ENCODE assay signal across 16 cellular contexts in the genomic region with DNA sequence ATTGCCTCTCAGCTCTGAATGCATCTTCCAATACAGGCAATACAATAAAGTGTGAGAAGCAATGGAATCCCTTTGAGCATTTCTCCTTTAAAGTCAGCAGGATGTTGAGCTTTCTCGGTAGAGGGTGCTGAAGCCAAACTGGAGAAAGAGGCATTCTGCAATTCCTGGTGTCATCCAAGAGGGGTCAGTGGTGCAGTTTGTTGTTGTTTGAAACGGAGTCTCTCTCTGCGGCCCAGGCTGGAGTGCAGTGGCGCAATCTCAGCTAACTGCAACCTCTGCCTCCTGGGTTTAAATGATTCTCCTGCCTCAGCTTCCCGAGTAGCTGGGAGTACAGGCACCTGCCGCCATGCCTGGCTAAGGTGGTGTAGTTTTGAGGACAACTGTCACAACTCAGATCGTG.
DNase-seq lines count a peak whose midpoint lies in the region; ATAC-seq and TF ChIP-seq lines count a peak whose summit lies in the region.
"Had no signal": no experiment of that assay in that cellular context is flagged by ENCODE, and none has a peak within 500 bp of the region (broad histone marks: within the 10 kb centered on the region; RNA-seq: fewer than 3 reads in every experiment).

No MANE protein-coding gene starts in this region.

- H3K18ac ChIP-seq in H9 (ENCODE audit: insufficient read length, low read depth, low read length): no peak overlapping the region

- H3K9me2 ChIP-seq in OCI-LY1 (ENCODE audit: low read depth, low read length): no peaks in the 10 kb centered on the region

- no peak overlapping the region for H4K91ac ChIP-seq in H9 (ENCODE audit: insufficient read length, low read depth, low read length)

- H3K9me3 Mint-ChIP-seq in H9 (peaks cover 19% of the 10 kb centered on the region in 2 experiments), Caco-2 (ENCODE audit: unreplicated experiment) (peaks cover 39% of the 10 kb centered on the region)
- H3K9me3 Mint-ChIP-seq in activated CD8-positive, alpha-beta T cell treated with anti-CD3 and anti-CD28 coated beads for 36 hours: peaks cover 28% of the 10 kb centered on the region

- H2AFZ ChIP-seq in H9 (ENCODE audit: low read length): no peak overlapping the region
- no peak overlapping the region for H2AFZ ChIP-seq in OCI-LY1 (ENCODE audit: low read length)

- H4K5ac ChIP-seq in H9 (ENCODE audit: insufficient read length, low read depth, low read length): no peak overlapping the region

- H3K56ac ChIP-seq in H9 (ENCODE audit: insufficient read length, low read depth, low read length): no peak overlapping the region

- DNase-seq in AG04449 (ENCODE audit: low read depth, low spot score) (no peak), H9 (peak; percentile 74), iPS DF 4.7 (ENCODE audit: extremely low read depth, low spot score) (peak; percentile 68), Caco-2 (no peak), cerebellar cortex (ENCODE audit: low spot score) (no peak)
- no peak for DNase-seq in activated CD8-positive, alpha-beta T cell treated with anti-CD3 and anti-CD28 coated beads for 36 hours
- DNase-seq in activated CD8-positive, alpha-beta memory T cell treated with anti-CD3 and anti-CD28 coated beads, Interleukin-2, amount 50 U/mL, for 48 hours: no peak
- DNase-seq: activated CD4-positive, alpha-beta T cell treated with anti-CD3 and anti-CD28 coated beads, Interleukin-2, amount 50 U/mL, for 1 hour; body of pancreas; cortex of kidney; kidney glomerular epithelial cell; PC-3; right cardiac atrium had no signal

- H4K8ac ChIP-seq in H9 (replicated peaks; ENCODE audit: insufficient read length, low read depth, low read length): no peak overlapping the region

- no peaks in the 10 kb centered on the region for H3K36me3 ChIP-seq in OCI-LY1 (ENCODE audit: insufficient read depth, low read length)
- H3K36me3 ChIP-seq in Caco-2 (ENCODE audit: control insufficient read depth, insufficient read depth, low read length): no peaks in the 10 kb centered on the region
- H3K36me3 ChIP-seq: neutrophil had no signal

- no peaks in the 10 kb centered on the region for H3K23me2 ChIP-seq in H9 (ENCODE audit: insufficient read length, low read depth, low read length, poor library complexity, severe bottlenecking)

- H3K4me3 Mint-ChIP-seq in H9: no peak overlapping the region
- no peak overlapping the region for H3K4me3 Mint-ChIP-seq in activated CD8-positive, alpha-beta T cell treated with anti-CD3 and anti-CD28 coated beads for 36 hours
- H3K4me3 Mint-ChIP-seq in Caco-2 (ENCODE audit: unreplicated experiment): no peak overlapping the region

- POLR2A ChIA-PET in AG04449 (lab: Yijun Ruan, JAX): no interaction called here
- POLR2A ChIA-PET in activated CD8-positive, alpha-beta T cell treated with anti-CD3 and anti-CD28 coated beads for 36 hours (lab: Charles Lee): no interaction called here
- POLR2A ChIA-PET in Caco-2 (lab: Charles Lee): no interaction called here

- no CpG with 5 or more reads among the region's 7 CpGs for WGBS in H9 (ENCODE audit: extremely low coverage, insufficient read length, low lambda C conversion rate)

- CTCF ChIA-PET in AG04449 (lab: Yijun Ruan, JAX) (no interaction called here), Caco-2 (lab: Charles Lee) (no interaction called here)
- CTCF ChIA-PET in activated CD8-positive, alpha-beta T cell treated with anti-CD3 and anti-CD28 coated beads for 36 hours (lab: Charles Lee): no interaction called here

- H3K27me3 ChIP-seq in H9 (ENCODE audit: insufficient read depth, low read length) (no peaks in the 10 kb centered on the region), OCI-LY1 (ENCODE audit: insufficient read depth, low read length) (no peaks in the 10 kb centered on the region), Caco-2 (replicated peaks; ENCODE audit: control insufficient read depth, insufficient read depth, low read length) (no peaks in the 10 kb centered on the region)
- H3K27me3 ChIP-seq: body of pancreas, neutrophil had no signal

- H3T11ph ChIP-seq in H9 (ENCODE audit: low read length): no peak overlapping the region

- ATAC-seq in activated CD8-positive, alpha-beta T cell treated with anti-CD3 and anti-CD28 coated beads for 36 hours: no peak
- ATAC-seq: activated naive CD4-positive, alpha-beta T cell treated with anti-CD3 and anti-CD28 coated beads, Interleukin-2, amount 50 U/mL, for 72 hours; body of pancreas; PC-3; right cardiac atrium had no signal

- H3K79me1 ChIP-seq in H9 (ENCODE audit: insufficient read depth, low read depth, low read length, poor library complexity, severe bottlenecking): no peaks in the 10 kb centered on the region

- H3K79me2 ChIP-seq in H9 (ENCODE audit: insufficient read depth, low read length): no peaks in the 10 kb centered on the region
- H3K79me2 ChIP-seq in OCI-LY1 (ENCODE audit: insufficient read depth, low read length): no peaks in the 10 kb centered on the region

- H3K27me3 Mint-ChIP-seq in H9 (ENCODE audit: low read depth) (no peaks in the 10 kb centered on the region), Caco-2 (ENCODE audit: insufficient read depth, unreplicated experiment) (no peaks in the 10 kb centered on the region)
- H3K27me3 Mint-ChIP-seq in activated CD8-positive, alpha-beta T cell treated with anti-CD3 and anti-CD28 coated beads for 36 hours: no peaks in the 10 kb centered on the region

- H3K23ac ChIP-seq in H9 (ENCODE audit: insufficient read length, low read depth, low read length): no peak overlapping the region

- H3K36me3 Mint-ChIP-seq in H9 (ENCODE audit: insufficient read depth in 1 of 3, low read depth in 3 of 3) (peaks cover 0 to 14% (median 3%) of the 10 kb centered on the region in 3 experiments; a peak in 5 of 7 replicates), Caco-2 (ENCODE audit: insufficient read depth, unreplicated experiment) (no peaks in the 10 kb centered on the region)
- H3K36me3 Mint-ChIP-seq in activated CD8-positive, alpha-beta T cell treated with anti-CD3 and anti-CD28 coated beads for 36 hours (ENCODE audit: low read depth): no peaks in the 10 kb centered on the region

- intact Hi-C loops in activated CD8-positive, alpha-beta T cell treated with anti-CD3 and anti-CD28 coated beads for 36 hours (cut with micrococcal nuclease): no loop called here
- intact Hi-C loops in Caco-2 (cut with micrococcal nuclease; ENCODE audit: unreplicated experiment): no loop called here

- H3K27ac Mint-ChIP-seq in H9 (no peak overlapping the region), Caco-2 (ENCODE audit: unreplicated experiment) (no peak overlapping the region)
- no peak overlapping the region for H3K27ac Mint-ChIP-seq in activated CD8-positive, alpha-beta T cell treated with anti-CD3 and anti-CD28 coated beads for 36 hours
- H3K27ac Mint-ChIP-seq: activated naive CD4-positive, alpha-beta T cell treated with anti-CD3 and anti-CD28 coated beads, Interleukin-2, amount 50 U/mL, for 72 hours had no signal

- H4K20me1 ChIP-seq in H9 (ENCODE audit: control insufficient read depth, insufficient read depth, insufficient read length): no peaks in the 10 kb centered on the region
- no peaks in the 10 kb centered on the region for H4K20me1 ChIP-seq in OCI-LY1 (ENCODE audit: insufficient read depth, low read length)

- no peak overlapping the region for H3K4ac ChIP-seq in H9 (ENCODE audit: low read depth, low read length)

- H3K9ac ChIP-seq in H9 (ENCODE audit: extremely low read depth, insufficient read length, low read length) (no peak overlapping the region), OCI-LY1 (ENCODE audit: low read length) (no peak overlapping the region)

- no peak overlapping the region for H3K4me2 ChIP-seq in H9 (ENCODE audit: insufficient read depth, insufficient read length, low read length)
- no peak overlapping the region for H3K4me2 ChIP-seq in OCI-LY1 (ENCODE audit: low read length)

- no peak overlapping the region for H2BK20ac ChIP-seq in H9 (ENCODE audit: low read depth, low read length, poor library complexity, severe bottlenecking)

- no peak overlapping the region for H3K14ac ChIP-seq in H9 (ENCODE audit: insufficient read depth, low read length)

- H3K27ac ChIP-seq in H9 (ENCODE audit: insufficient read length, low read depth, low read length) (no peak overlapping the region), OCI-LY1 (ENCODE audit: low read depth, low read length, poor library complexity, severe bottlenecking) (no peak overlapping the region)
- H3K27ac ChIP-seq: body of pancreas, neutrophil had no signal

- H2BK5ac ChIP-seq in H9 (ENCODE audit: insufficient read length, low read length): no peak overlapping the region

- H3K4me1 Mint-ChIP-seq in H9 (peaks cover 4% of the 10 kb centered on the region in 2 experiments; a peak in 1 of 4 replicates), Caco-2 (ENCODE audit: low read depth, unreplicated experiment) (no peaks in the 10 kb centered on the region)
- H3K4me1 Mint-ChIP-seq in activated CD8-positive, alpha-beta T cell treated with anti-CD3 and anti-CD28 coated beads for 36 hours (ENCODE audit: low read depth): no peaks in the 10 kb centered on the region

- H2BK12ac ChIP-seq in H9 (ENCODE audit: insufficient read length, low read depth, low read length): no peak overlapping the region

- H3K9me3 ChIP-seq in H9 (ENCODE audit: control insufficient read depth, low read depth, low read length) (no peaks in the 10 kb centered on the region), OCI-LY1 (ENCODE audit: low read length) (no peaks in the 10 kb centered on the region), Caco-2 (peaks cover 8% of the 10 kb centered on the region; the same call in 1 of the 2 replicates)
- H3K9me3 ChIP-seq: body of pancreas had no signal

- no peak overlapping the region for H2BK15ac ChIP-seq in H9 (ENCODE audit: low read depth, low read length)

- peak; percentile 4 for TF ChIP-seq CTCF in AG04449 (IDR thresholded peaks at IDR 0.05; ENCODE audit: insufficient read depth, low read length, missing control alignments)
- TF ChIP-seq CTCF in H9 (conservative IDR thresholded peaks at IDR 0.05): peak; percentile 92
- peak; percentile 39; the same call in 1 of the 2 replicates for TF ChIP-seq CTCF in OCI-LY1 (IDR thresholded peaks at IDR 0.05; ENCODE audit: low read length)
- TF ChIP-seq CTCF in activated CD8-positive, alpha-beta T cell treated with anti-CD3 and anti-CD28 coated beads for 36 hours (IDR thresholded peaks at IDR 0.05): no peak
- TF ChIP-seq CTCF in Caco-2 (IDR thresholded peaks at IDR 0.05; ENCODE audit: insufficient read depth in 1 of 2, low read depth in 1 of 2, low read length in 1 of 2, severe bottlenecking in 1 of 2, unreplicated experiment in 1 of 2): no peak

- no peak overlapping the region for H2BK120ac ChIP-seq in H9 (ENCODE audit: low read depth, low read length, poor library complexity, severe bottlenecking)

- H3K4me1 ChIP-seq in H9 (ENCODE audit: insufficient read depth, low read length) (no peaks in the 10 kb centered on the region; the same call in 1 of the 2 replicates), OCI-LY1 (ENCODE audit: insufficient read depth, low read length, severe bottlenecking) (no peaks in the 10 kb centered on the region), Caco-2 (no peaks in the 10 kb centered on the region)
- H3K4me1 ChIP-seq: body of pancreas had no signal

- H3K4me3 ChIP-seq in AG04449 (ENCODE audit: low read depth, low read length): no peak overlapping the region
- H3K4me3 ChIP-seq in OCI-LY1 (ENCODE audit: low read depth, low read length, poor library complexity, severe bottlenecking): no peak overlapping the region
- H3K4me3 ChIP-seq in Caco-2 (ENCODE audit: low read depth, low read length): no peak overlapping the region
- H3K4me3 ChIP-seq: body of pancreas had no signal

- no peaks in the 10 kb centered on the region for H3F3A ChIP-seq in OCI-LY1 (ENCODE audit: insufficient read depth, low read length)

- no TSS peak for BruUV-seq in Caco-2 (replicated peaks; lab: Mats Ljungman, UMichigan)

- no peak overlapping the region for H2AK5ac ChIP-seq in H9 (ENCODE audit: insufficient read length, low read length)

Comparison
In these comparisons a context has a peak if more than half of its experiments do, and no peak if none do; other contexts are left out.
1. DNase-seq: peak in H9 (single experiment) and iPS DF 4.7 (single experiment); none in AG04449 (single experiment), activated CD8-positive, alpha-beta T cell treated with anti-CD3 and anti-CD28 coated beads for 36 hours (single experiment), Caco-2 (0 of 2), cerebellar cortex (single experiment) and activated CD8-positive, alpha-beta memory T cell treated with anti-CD3 and anti-CD28 coated beads, Interleukin-2, amount 50 U/mL, for 48 hours (single experiment).
2. CTCF ChIP-seq: peak in AG04449 (single experiment), H9 (single experiment) and OCI-LY1 (single experiment); none in activated CD8-positive, alpha-beta T cell treated with anti-CD3 and anti-CD28 coated beads for 36 hours (single experiment) and Caco-2 (0 of 2).